Comparison of ENCODE assay signal across 1 cellular context in genomic region chr10:114726820-114727271, GRCh38.
TF ChIP-seq lines count a peak whose summit lies in the region.

No MANE protein-coding gene starts in this region.

TF ChIP-seq in HEK293, 187 proteins besides CTCF, POLR2A, EP300 and RAD21 (continued from another document and continues in another):
- peak; percentile 80 for TF ChIP-seq ZNF18 (tag by site-specific recombination; IDR thresholded peaks at IDR 0.05)
- no peak for TF ChIP-seq ZNF830 (tag by site-specific recombination; IDR thresholded peaks at IDR 0.05; ENCODE audit: low read depth)
- peak; percentile 38; the same call in 1 of the 2 replicates for TF ChIP-seq ZNF10 (tag by site-specific recombination; IDR thresholded peaks at IDR 0.05)
- TF ChIP-seq OSR2 (tag by site-specific recombination; IDR thresholded peaks at IDR 0.05) = peak; percentile 88
- peak; percentile 63; the same call in 1 of the 2 replicates for TF ChIP-seq ZNF600 (tag by site-specific recombination; IDR thresholded peaks at IDR 0.05)
- TF ChIP-seq ZNF792 (tag by site-specific recombination; IDR thresholded peaks at IDR 0.05) = no peak
- TF ChIP-seq ZBTB44 (tag by site-specific recombination; IDR thresholded peaks at IDR 0.05) = peak; percentile 82
- TF ChIP-seq GFI1B (tag by site-specific recombination; IDR thresholded peaks at IDR 0.05) = peak; percentile 66; the same call in 1 of the 2 replicates
- peak; percentile 35; the same call in 1 of the 2 replicates for TF ChIP-seq ZFP69B (tag by site-specific recombination; IDR thresholded peaks at IDR 0.05)
- TF ChIP-seq BCL6B (tag by site-specific recombination; IDR thresholded peaks at IDR 0.05) = peak; percentile 62; the same call in 1 of the 2 replicates
- TF ChIP-seq RBAK (tag by site-specific recombination; IDR thresholded peaks at IDR 0.05) = no peak
- TF ChIP-seq PATZ1 (tag by site-specific recombination; IDR thresholded peaks at IDR 0.05) = 0 out of 2 replicates have a peak, but pooled peaks have one; percentile 32
- no peak for TF ChIP-seq ZNF664 (tag by site-specific recombination; IDR thresholded peaks at IDR 0.05)
- TF ChIP-seq INSM2 (tag by site-specific recombination; IDR thresholded peaks at IDR 0.05) = peak; percentile 72
- TF ChIP-seq ZNF121 (tag by site-specific recombination; IDR thresholded peaks at IDR 0.05) = no peak
- TF ChIP-seq ZNF37A (tag by site-specific recombination; IDR thresholded peaks at IDR 0.05) = no peak
- no peak for TF ChIP-seq MEIS1 (CRISPR knock-in tag; IDR thresholded peaks at IDR 0.05; ENCODE audit: borderline replicate concordance)
- TF ChIP-seq MZF1 (tag by site-specific recombination; IDR thresholded peaks at IDR 0.05; ENCODE audit: borderline replicate concordance) = no peak
- no peak for TF ChIP-seq ZNF610 (tag by site-specific recombination; IDR thresholded peaks at IDR 0.05; ENCODE audit: borderline replicate concordance)
- no peak for TF ChIP-seq ZNF391 (tag by site-specific recombination; IDR thresholded peaks at IDR 0.05; ENCODE audit: borderline replicate concordance, low read depth)
- no peak for TF ChIP-seq ZNF704 (tag by site-specific recombination; IDR thresholded peaks at IDR 0.05)
- TF ChIP-seq ZNF677 (tag by site-specific recombination; IDR thresholded peaks at IDR 0.05) = 0 out of 2 replicates have a peak, but pooled peaks have one; percentile 28
- no peak for TF ChIP-seq ZNF292 (tag by site-specific recombination; IDR thresholded peaks at IDR 0.05; ENCODE audit: borderline replicate concordance, low read depth)
- no peak for TF ChIP-seq ZNF785 (tag by site-specific recombination; IDR thresholded peaks at IDR 0.05)
- TF ChIP-seq ZBTB21 (tag by site-specific recombination; IDR thresholded peaks at IDR 0.05) = peak; percentile 73
- TF ChIP-seq ZNF155 (tag by site-specific recombination; IDR thresholded peaks at IDR 0.05) = no peak
- no peak for TF ChIP-seq ZNF707 (tag by site-specific recombination; IDR thresholded peaks at IDR 0.05)
- TF ChIP-seq YY2 (tag by site-specific recombination; IDR thresholded peaks at IDR 0.05) = no peak
- TF ChIP-seq ZNF639 (tag by site-specific recombination; IDR thresholded peaks at IDR 0.05) = no peak
- TF ChIP-seq SETDB1 (IDR thresholded peaks at IDR 0.05; ENCODE audit: insufficient read length, low read length) = no peak
- peak; percentile 65 for TF ChIP-seq KLF10 (tag by site-specific recombination; IDR thresholded peaks at IDR 0.05)
- 0 out of 2 replicates have a peak, but pooled peaks have one; percentile 52 for TF ChIP-seq ZBTB17 (tag by site-specific recombination; IDR thresholded peaks at IDR 0.05)
- TF ChIP-seq ZNF274 (IDR thresholded peaks at IDR 0.05; ENCODE audit: low read length) = no peak
- no peak for TF ChIP-seq ZNF274 (tag by site-specific recombination; IDR thresholded peaks at IDR 0.05; ENCODE audit: borderline replicate concordance)
- no peak for TF ChIP-seq ZNF280D (tag by site-specific recombination; IDR thresholded peaks at IDR 0.05)
- TF ChIP-seq FEZF1 (tag by site-specific recombination; IDR thresholded peaks at IDR 0.05) = peak; percentile 86
- TF ChIP-seq ZNF398 (tag by site-specific recombination; IDR thresholded peaks at IDR 0.05) = peak; percentile 47
- TF ChIP-seq ZNF843 (tag by site-specific recombination; IDR thresholded peaks at IDR 0.05) = peak; percentile 79
- TF ChIP-seq PRDM4 (tag by site-specific recombination; IDR thresholded peaks at IDR 0.05) = peak; percentile 64; the same call in 1 of the 2 replicates
- 0 out of 2 replicates have a peak, but pooled peaks have one; percentile 58 for TF ChIP-seq ZSCAN23 (tag by site-specific recombination; IDR thresholded peaks at IDR 0.05)
- TF ChIP-seq ZNF133 (tag by site-specific recombination; IDR thresholded peaks at IDR 0.05) = no peak
- TF ChIP-seq ZNF239 (tag by site-specific recombination; IDR thresholded peaks at IDR 0.05) = no peak
- TF ChIP-seq ZNF514 (tag by site-specific recombination; IDR thresholded peaks at IDR 0.05) = no peak
- peak; percentile 37; the same call in 1 of the 2 replicates for TF ChIP-seq IKZF3 (tag by site-specific recombination; IDR thresholded peaks at IDR 0.05)
- no peak for TF ChIP-seq ZNF621 (tag by site-specific recombination; IDR thresholded peaks at IDR 0.05)
- TF ChIP-seq EGR2 (tag by site-specific recombination; IDR thresholded peaks at IDR 0.05; ENCODE audit: low read depth) = peak; percentile 50; the same call in 1 of the 2 replicates
- TF ChIP-seq ZNF184 (tag by site-specific recombination; IDR thresholded peaks at IDR 0.05) = no peak
